ENCODE assay signal across 8 cellular contexts in the genomic region with DNA sequence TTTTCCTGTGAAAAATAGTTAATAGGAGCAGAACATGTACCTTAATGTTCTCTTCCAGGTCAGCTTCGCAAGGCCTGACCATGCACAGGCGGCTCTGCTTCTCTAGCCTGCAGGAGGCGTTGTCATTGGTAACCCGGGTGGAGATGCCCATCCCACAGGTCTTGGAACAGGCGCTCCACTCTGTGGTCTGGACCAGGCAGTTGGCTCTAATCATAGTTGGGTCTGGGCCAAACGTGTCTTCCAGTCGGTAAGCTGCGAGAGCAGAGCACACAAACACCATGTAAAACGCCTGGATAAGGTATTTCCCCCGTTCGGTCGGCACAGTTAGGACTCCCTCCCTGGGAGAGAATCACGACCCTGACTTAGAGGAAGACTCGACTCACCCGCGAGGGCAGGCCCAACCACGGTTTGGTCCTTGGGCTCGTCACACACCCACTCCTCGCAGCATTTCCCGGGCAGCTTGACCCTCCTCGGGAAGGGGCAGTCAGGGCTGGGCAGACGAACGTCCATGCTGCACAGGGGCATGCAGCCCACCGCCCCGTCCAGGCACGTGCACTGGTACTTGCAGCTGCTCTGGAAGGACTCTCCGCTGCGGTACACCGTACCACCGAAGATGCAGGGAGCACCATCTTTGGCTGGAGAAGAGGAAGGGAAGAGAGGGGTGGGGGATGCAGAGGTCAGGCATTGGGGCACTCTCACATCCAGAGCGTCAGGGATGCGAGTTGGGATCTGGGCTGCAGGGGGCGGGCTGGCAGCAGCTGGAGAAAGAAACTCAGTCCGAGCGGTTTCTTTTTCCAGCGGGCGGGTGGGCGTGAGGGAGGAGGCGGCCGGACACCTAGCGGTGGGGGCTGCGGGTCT. TPM values are rescaled to one million over a fixed set of nuclear protein-coding genes. Genes with fewer than 3 reads are reported as not detected.
DNase-seq lines count a peak whose midpoint lies in the region; ATAC-seq, FAIRE-seq and TF ChIP-seq lines count a peak whose summit lies in the region.

No MANE protein-coding gene starts in this region.

- no peak overlapping the region for H3K27ac Mint-ChIP-seq in CD4-positive, CD25-positive, alpha-beta regulatory T cell
- peak overlapping the region; percentile 93 for H3K27ac Mint-ChIP-seq in astrocyte (ENCODE audit: unreplicated experiment)

- peak in 1 of 2 donors; percentile 19 for ATAC-seq in CD4-positive, CD25-positive, alpha-beta regulatory T cell (ENCODE audit: low read depth in 2 of 2)
- peak; percentile 54 for ATAC-seq in GM21528 (IDR thresholded peaks at IDR 0.05; ENCODE audit: low FRiP score, unreplicated experiment)
- ATAC-seq in HG03457 (IDR thresholded peaks at IDR 0.05; ENCODE audit: unreplicated experiment): no peak
- ATAC-seq in HG03571 (IDR thresholded peaks at IDR 0.05; ENCODE audit: unreplicated experiment): no peak

- peak overlapping the region in 3 of 4 donors; percentile 47 to 79 (median 73) for H3K4me3 Mint-ChIP-seq in CD4-positive, CD25-positive, alpha-beta regulatory T cell
- H3K4me3 Mint-ChIP-seq in astrocyte (ENCODE audit: unreplicated experiment): peak overlapping the region; percentile 92

- H3K4me3 ChIP-seq in CD4-positive, CD25-positive, alpha-beta regulatory T cell (ENCODE audit: low read depth, low read length): no peak overlapping the region
- peak overlapping the region; percentile 91 for H3K4me3 ChIP-seq in astrocyte (ENCODE audit: insufficient read depth, low read depth, low read length)
- peak overlapping the region; percentile 80 for H3K4me3 ChIP-seq in left ventricle myocardium inferior
- H3K4me3 ChIP-seq in parathyroid adenoma (ENCODE audit: low read depth, low read length): peak overlapping the region; percentile 37

- DNase-seq in CD4-positive, CD25-positive, alpha-beta regulatory T cell: no peak
- DNase-seq in NCI-H82 (lab: John Stamatoyannopoulos, UW) (peak; percentile 62), astrocyte (ENCODE audit: low read depth) (peak; percentile 87), left ventricle myocardium inferior (peak; percentile 76)

- peaks cover 53% of the 10 kb centered on the region for H3K27me3 Mint-ChIP-seq in CD4-positive, CD25-positive, alpha-beta regulatory T cell
- H3K27me3 Mint-ChIP-seq in astrocyte (ENCODE audit: low read depth, unreplicated experiment): no peaks in the 10 kb centered on the region

- intact Hi-C loops in left ventricle myocardium inferior (cut with micrococcal nuclease): no loop called here

- H3K27me3 ChIP-seq in CD4-positive, CD25-positive, alpha-beta regulatory T cell (ENCODE audit: control insufficient read depth, insufficient read depth, low read length): peaks cover 39% of the 10 kb centered on the region
- H3K27me3 ChIP-seq in astrocyte (ENCODE audit: insufficient read depth, low read length) (no peaks in the 10 kb centered on the region), left ventricle myocardium inferior (ENCODE audit: low read depth) (no peaks in the 10 kb centered on the region), parathyroid adenoma (ENCODE audit: control insufficient read depth, insufficient read depth, low read length) (no peaks in the 10 kb centered on the region)

- H3K4me1 Mint-ChIP-seq in CD4-positive, CD25-positive, alpha-beta regulatory T cell: peaks cover 0 to 13% (median 3%) of the 10 kb centered on the region in 4 donors
- peaks cover 47% of the 10 kb centered on the region for H3K4me1 Mint-ChIP-seq in astrocyte (ENCODE audit: low read depth, unreplicated experiment)

- no peaks in the 10 kb centered on the region for H3K36me3 ChIP-seq in CD4-positive, CD25-positive, alpha-beta regulatory T cell (ENCODE audit: control insufficient read depth, insufficient read depth, low read length)
- H3K36me3 ChIP-seq in astrocyte (ENCODE audit: insufficient read depth, low read length): peaks cover 9% of the 10 kb centered on the region
- peaks cover 3% of the 10 kb centered on the region for H3K36me3 ChIP-seq in left ventricle myocardium inferior
- no peaks in the 10 kb centered on the region for H3K36me3 ChIP-seq in parathyroid adenoma (ENCODE audit: control insufficient read depth, insufficient read depth, low read length)

- H3K9me3 Mint-ChIP-seq in CD4-positive, CD25-positive, alpha-beta regulatory T cell: peaks cover 0 to 3% (median 0%) of the 10 kb centered on the region in 7 donors
- H3K9me3 Mint-ChIP-seq in astrocyte (ENCODE audit: unreplicated experiment): no peaks in the 10 kb centered on the region

- no peaks in the 10 kb centered on the region for H3K9me3 ChIP-seq in CD4-positive, CD25-positive, alpha-beta regulatory T cell (ENCODE audit: control insufficient read depth in 2 of 2, low read length in 2 of 2)
- H3K9me3 ChIP-seq in astrocyte (ENCODE audit: insufficient read depth, low read depth, low read length) (no peaks in the 10 kb centered on the region), left ventricle myocardium inferior (replicated peaks) (no peaks in the 10 kb centered on the region), parathyroid adenoma (ENCODE audit: control insufficient read depth, low read length) (no peaks in the 10 kb centered on the region)

- peak; percentile 85 for FAIRE-seq in astrocyte (lab: Jason Lieb, UNC)

- H3K4me1 ChIP-seq in CD4-positive, CD25-positive, alpha-beta regulatory T cell (ENCODE audit: control insufficient read depth, insufficient read depth, low read length, poor library complexity, severe bottlenecking): peaks cover 5% of the 10 kb centered on the region
- H3K4me1 ChIP-seq in astrocyte (ENCODE audit: insufficient read depth, low read length) (peaks cover 30% of the 10 kb centered on the region), left ventricle myocardium inferior (peaks cover 59% of the 10 kb centered on the region), parathyroid adenoma (no peaks in the 10 kb centered on the region)

- H2AFZ ChIP-seq in astrocyte (ENCODE audit: low read depth, low read length): no peak overlapping the region
- peak overlapping the region; percentile 83 for H2AFZ ChIP-seq in parathyroid adenoma

- H4K20me1 ChIP-seq in astrocyte (ENCODE audit: insufficient read depth, low read length): peaks cover 40% of the 10 kb centered on the region

- peak overlapping the region; percentile 98 for H3K9ac ChIP-seq in astrocyte (ENCODE audit: low read length)
- no peak overlapping the region for H3K9ac ChIP-seq in parathyroid adenoma

- H3K79me2 ChIP-seq in astrocyte (ENCODE audit: insufficient read depth, low read length) (peaks cover 23% of the 10 kb centered on the region), parathyroid adenoma (no peaks in the 10 kb centered on the region)

- H3K4me2 ChIP-seq in astrocyte (ENCODE audit: low read length) (peak overlapping the region; percentile 86), parathyroid adenoma (ENCODE audit: low read length) (peak overlapping the region; percentile 61)

- no peaks in the 10 kb centered on the region for H3K36me3 Mint-ChIP-seq in CD4-positive, CD25-positive, alpha-beta regulatory T cell
- H3K36me3 Mint-ChIP-seq in astrocyte (ENCODE audit: low read depth, unreplicated experiment): peaks cover 14% of the 10 kb centered on the region

- TF ChIP-seq CTCF in astrocyte (IDR thresholded peaks at IDR 0.05; ENCODE audit: insufficient read depth, low read depth, low read length) (peak; percentile 30), left ventricle myocardium inferior (IDR thresholded peaks at IDR 0.05; ENCODE audit: borderline replicate concordance) (peak; percentile 63), parathyroid adenoma (IDR thresholded peaks at IDR 0.05) (peak; percentile 43)

- no peak overlapping the region for H3K27ac ChIP-seq in CD4-positive, CD25-positive, alpha-beta regulatory T cell (ENCODE audit: insufficient read depth, low read length, poor library complexity, severe bottlenecking)
- peak overlapping the region; percentile 87 for H3K27ac ChIP-seq in astrocyte (ENCODE audit: low read depth, low read length)
- peak overlapping the region; percentile 97 for H3K27ac ChIP-seq in left ventricle myocardium inferior (replicated peaks)
- peak overlapping the region; percentile 66 for H3K27ac ChIP-seq in parathyroid adenoma

RNA-seq across cellular contexts. Expression of a gene that starts 1.0 kb away (rescaled TPM):
- total RNA-seq in CD4-positive, CD25-positive, alpha-beta regulatory T cell: not detected
- not detected for polyA plus RNA-seq in CD4-positive, CD25-positive, alpha-beta regulatory T cell
- 1,138 and 1,253 TPM in 2 replicates for total RNA-seq in astrocyte
- 33.0 TPM for total RNA-seq in left ventricle myocardium inferior

Comparison
In these comparisons a context has a peak if more than half of its experiments do, and no peak if none do; other contexts are left out.
1. DNase-seq: peak in NCI-H82 (single experiment), astrocyte (single experiment) and left ventricle myocardium inferior (single experiment); none in CD4-positive, CD25-positive, alpha-beta regulatory T cell (0 of 3).
2. RNA of a gene that starts 1.0 kb away (total RNA-seq): 1,138 to 1,253 TPM in astrocyte; 33.0 TPM in left ventricle myocardium inferior (single experiment) and not detected in CD4-positive, CD25-positive, alpha-beta regulatory T cell (single experiment); every median in the first group is over 10 times any median in the second.
3. Peak in every context shown above with its lines, with median percentiles within 50 percentile points of each other: CTCF ChIP-seq.